In genomic region chr9:1219284-1219683, GRCh38 we compare ENCODE assay signal across 30 cellular contexts.
"Had no signal": no experiment of that assay in that cellular context is flagged by ENCODE, and none has a peak within 500 bp of the region (broad histone marks: within the 10 kb centered on the region; RNA-seq: fewer than 3 reads in every experiment).

No MANE protein-coding gene starts in this region.

- H3K4me1 ChIP-seq: adrenal gland, body of pancreas, breast epithelium had no signal

- H3K4me3 ChIP-seq: adrenal gland, body of pancreas, breast epithelium, MG63, SJCRH30 had no signal

- H3K36me3 ChIP-seq: adrenal gland, breast epithelium, MG63 had no signal

- H3K9me2 ChIP-seq: SK-N-SH had no signal

- H3K9ac ChIP-seq: SK-N-SH had no signal

- DNase-seq: activated CD4-positive, alpha-beta T cell treated with anti-CD3 and anti-CD28 coated beads for 36 hours; activated CD4-positive, alpha-beta T cell treated with anti-CD3 and anti-CD28 coated beads, Interleukin-2, amount 10 ng/mL, durations not matched to agents 7 days and 5 days; activated CD4-positive, alpha-beta T cell treated with anti-CD3 and anti-CD28 coated beads, Interleukin-2, amount 50 U/mL, for 48 hours; activated CD8-positive, alpha-beta T cell treated with anti-CD3 and anti-CD28 coated beads, Interleukin-2, amount 10 ng/mL, durations not matched to agents 7 days and 5 days; activated gamma-delta T cell treated with Interleukin-2 at 50 U/mL for 16 hours; activated naive CD4-positive, alpha-beta T cell treated with anti-CD3 and anti-CD28 coated beads for 36 hours; activated T-cell treated with anti-CD3 and anti-CD28 coated beads, Interleukin-2, amount 50 U/mL, for 4 hours; adrenal gland; body of pancreas; caudate nucleus; cerebellar nuclear complex; Kasumi-1; MG63; NCI-H1048; NCI-H1105 treated with DMSO at 0.1 percent for 48 hours; NCI-H1436; NCI-H1694; NCI-H1930; NCI-H2081 treated with DMSO at 0.1 percent for 48 hours; NCI-H345; NCI-H526; NCI-H748 treated with DMSO at 0.1 percent for 48 hours; NK-92 treated with Interleukin-12 subunit alpha and Interleukin-12 subunit beta, amount 100 ng/mL, for 24 hours; Right ventricle myocardium superior; SJCRH30; SK-N-SH had no signal

- H3K27ac ChIP-seq: adrenal gland, body of pancreas, breast epithelium, SJCRH30 had no signal

- H3K4me2 ChIP-seq: SK-N-SH had no signal

- ATAC-seq: activated CD4-positive, alpha-beta T cell treated with anti-CD3 and anti-CD28 coated beads for 36 hours; activated CD4-positive, CD25-positive, alpha-beta regulatory T cell treated with anti-CD3 and anti-CD28 coated beads, Interleukin-2, amount 50 U/mL, for 24 hours; activated CD8-positive, alpha-beta T cell treated with anti-CD3 and anti-CD28 coated beads, Interleukin-2, amount 10 ng/mL, durations not matched to agents 7 days and 5 days; activated naive CD4-positive, alpha-beta T cell treated with anti-CD3 and anti-CD28 coated beads, Interleukin-2, amount 50 U/mL, for 72 hours; activated T-cell treated with anti-CD3 and anti-CD28 coated beads, Interleukin-2, amount 50 U/mL, for 4 hours; body of pancreas; WTC11 had no signal

- H3K9me3 ChIP-seq: adrenal gland, body of pancreas, breast epithelium, MG63, SJCRH30, SK-N-SH had no signal

- H3K27me3 ChIP-seq: adrenal gland, body of pancreas, breast epithelium, MG63, SJCRH30 had no signal
